ENCODE assay signal across 11 cellular contexts in the genomic region with DNA sequence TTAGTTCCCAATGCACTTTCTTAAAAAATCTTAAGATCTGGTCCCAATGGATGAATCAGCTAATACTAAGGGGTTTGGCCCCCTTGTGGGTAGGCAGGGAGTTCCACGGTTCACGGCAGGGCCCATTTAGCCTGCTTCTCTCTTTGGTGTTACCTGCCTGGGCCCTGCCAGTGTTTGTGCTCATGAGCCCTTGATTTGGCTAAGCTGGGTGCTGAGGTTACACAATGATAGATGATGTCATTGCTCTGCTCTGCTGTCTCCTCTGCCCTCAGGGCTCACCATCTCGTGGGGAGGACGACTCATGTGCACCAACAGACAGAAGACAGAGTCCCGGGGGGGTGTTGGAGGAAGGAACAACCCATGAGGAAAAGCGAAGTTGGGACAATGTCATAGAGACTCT. TPM values are rescaled to one million over a fixed set of nuclear protein-coding genes. Genes with fewer than 3 reads are reported as not detected.
A peak's percentile ranks its signal among the peaks of the same experiment; 100 is the strongest.
DNase-seq lines count a peak whose midpoint lies in the region; ATAC-seq and TF ChIP-seq lines count a peak whose summit lies in the region.
"Had no signal": no experiment of that assay in that cellular context is flagged by ENCODE, and none has a peak within 500 bp of the region (broad histone marks: within the 10 kb centered on the region; RNA-seq: fewer than 3 reads in every experiment).

No MANE protein-coding gene starts in this region.

- H3K4me1 Mint-ChIP-seq in natural killer cell (peaks cover 36 to 55% of the 10 kb centered on the region in 2 donors), osteocyte (ENCODE audit: unreplicated experiment) (peaks cover 2% of the 10 kb centered on the region)

- H3K9me3 Mint-ChIP-seq in natural killer cell (no peaks in the 10 kb centered on the region), osteocyte (ENCODE audit: unreplicated experiment) (peaks cover 4% of the 10 kb centered on the region)

- H3K27ac Mint-ChIP-seq in natural killer cell: peak overlapping the region; percentile 68 to 82
- no peak overlapping the region for H3K27ac Mint-ChIP-seq in osteocyte (ENCODE audit: unreplicated experiment)

- TF ChIP-seq CTCF in choroid plexus epithelial cell (conservative IDR thresholded peaks at IDR 0.05; ENCODE audit: low read depth, low read length) (peak; percentile 3), natural killer cell (IDR thresholded peaks at IDR 0.05) (no peak), osteocyte (IDR thresholded peaks at IDR 0.05) (no peak)

- H3K4me3 Mint-ChIP-seq in natural killer cell: peak overlapping the region; percentile 38
- H3K4me3 Mint-ChIP-seq in osteocyte (ENCODE audit: unreplicated experiment): no peak overlapping the region

- intact Hi-C loops in natural killer cell (cut with micrococcal nuclease): no loop called here

- H3K27me3 Mint-ChIP-seq in natural killer cell (ENCODE audit: low read depth in 2 of 2) (peaks cover 3 to 14% of the 10 kb centered on the region in 2 donors), osteocyte (ENCODE audit: unreplicated experiment) (no peaks in the 10 kb centered on the region)

- H3K4me3 ChIP-seq in choroid plexus epithelial cell (ENCODE audit: low read depth, low read length): no peak overlapping the region

- peak; percentile 38 for DNase-seq in DMS53 (lab: John Stamatoyannopoulos, UW)
- no peak for DNase-seq in DMS53 treated with DMSO at 0.1 percent for 48 hours (lab: John Stamatoyannopoulos, UW; ENCODE audit: unreplicated experiment)
- DNase-seq in NCI-H226: peak; percentile 71
- DNase-seq in choroid plexus epithelial cell (ENCODE audit: low read depth): peak; percentile 24
- DNase-seq in natural killer cell: no peak
- no peak for DNase-seq in osteocyte (ENCODE audit: extremely low spot score, unreplicated experiment)
- no peak for DNase-seq in mesenteric fat pad (ENCODE audit: low spot score)
- no peak for DNase-seq in kidney glomerular epithelial cell (lab: John Stamatoyannopoulos, UW)
- DNase-seq: 8988T, cerebellar nuclear complex, occipital lobe had no signal

- peak in 2 of 3 donors; percentile 18 to 39 for ATAC-seq in natural killer cell

- H3K36me3 Mint-ChIP-seq in natural killer cell (no peaks in the 10 kb centered on the region), osteocyte (ENCODE audit: unreplicated experiment) (no peaks in the 10 kb centered on the region)

RNA-seq across cellular contexts. Expression of a gene that starts 24.4 kb away (rescaled TPM):
- total RNA-seq in natural killer cell: 1 to 10 TPM; 1.3 to 1.8 (median 1.7) TPM
- total RNA-seq in osteocyte: 19.5 and 19.9 TPM in 2 replicates
- total RNA-seq in mesenteric fat pad: 7.5 TPM

Comparison
In these comparisons a context has a peak if more than half of its experiments do, and no peak if none do; other contexts are left out.
1. DNase-seq: peak in DMS53 (single experiment), NCI-H226 (single experiment) and choroid plexus epithelial cell (single experiment); none in DMS53 treated with DMSO at 0.1 percent for 48 hours (single experiment), natural killer cell (single experiment), osteocyte (single experiment), mesenteric fat pad (single experiment) and kidney glomerular epithelial cell (single experiment).